In genomic region chr9:129487307-129487657, GRCh38 we compare ENCODE assay signal across 8 cellular contexts.
A peak's percentile ranks its signal among the peaks of the same experiment; 100 is the strongest.
DNase-seq lines count a peak whose midpoint lies in the region; ATAC-seq and TF ChIP-seq lines count a peak whose summit lies in the region.

No MANE protein-coding gene starts in this region.

- H3K4me1 Mint-ChIP-seq in effector memory CD8-positive, alpha-beta T cell (ENCODE audit: low read depth in 2 of 2), result peaks cover 40 to 46% of the 10 kb centered on the region in 2 donors

- DNase-seq in PC-3 (no peak), inferior parietal cortex (ENCODE audit: extremely low spot score) (no peak), sciatic nerve (ENCODE audit: low spot score) (no peak)
- DNase-seq in effector memory CD8-positive, alpha-beta T cell, result no peak

- H3K4me1 ChIP-seq in ACC112 (ENCODE audit: control insufficient read depth, insufficient read depth, low read length, unreplicated experiment) (peaks cover 77% of the 10 kb centered on the region), PC-3 (ENCODE audit: insufficient read depth, low read length) (peaks cover 61% of the 10 kb centered on the region), neutrophil (ENCODE audit: control insufficient read depth in 1 of 2, insufficient read depth in 1 of 2, low read depth in 1 of 2, low read length in 1 of 2) (peaks cover 55 to 56% of the 10 kb centered on the region in 2 experiments)

- no peaks in the 10 kb centered on the region for H3K27me3 Mint-ChIP-seq in effector memory CD8-positive, alpha-beta T cell

- intact Hi-C loops in PC-3 (cut with micrococcal nuclease), result loop anchor here (10.0 kb wide), 1 partner anchor 342 kb away; no protein-coding TSS in a partner anchor
- intact Hi-C loops in sciatic nerve (cut with DNase I), result loop anchor here (5.0 to 10.0 kb wide), 2 partner anchors 310 to 342 kb away; partner anchors contain the start of gene IER5L

- H3K36me3 ChIP-seq in ACC112 (ENCODE audit: insufficient read depth, low read length), result no peaks in the 10 kb centered on the region
- no peaks in the 10 kb centered on the region for H3K36me3 ChIP-seq in PC-3 (ENCODE audit: low read depth, low read length)
- H3K36me3 ChIP-seq in neutrophil, result no peaks in the 10 kb centered on the region

- CTCF ChIA-PET in PC-3 (lab: Charles Lee), result no interaction called here

- H3K9me3 Mint-ChIP-seq in effector memory CD8-positive, alpha-beta T cell, result no peaks in the 10 kb centered on the region

- H3F3A ChIP-seq in PC-3 (ENCODE audit: low read length, unreplicated experiment), result peaks cover 4% of the 10 kb centered on the region

- H3K4me2 ChIP-seq in PC-3 (ENCODE audit: low read length), result no peak overlapping the region

- no peaks in the 10 kb centered on the region for H4K20me1 ChIP-seq in PC-3 (ENCODE audit: low read length)

- BruUV-seq in PC-3 (replicated peaks; lab: Mats Ljungman, UMichigan), result no TSS peak

- H3K4me3 ChIP-seq in ACC112 (ENCODE audit: low read depth, low read length) (no peak overlapping the region; the same call in 1 of the 2 replicates), PC-3 (ENCODE audit: low read length) (no peak overlapping the region), neutrophil (ENCODE audit: low read depth in 1 of 2, low read length in 1 of 2) (peak overlapping the region; percentile 67 to 79)

- no peak for ATAC-seq in PC-3
- ATAC-seq in effector memory CD8-positive, alpha-beta T cell (replicated peaks), result no peak
- no peak for ATAC-seq in HG03196 (IDR thresholded peaks at IDR 0.05; ENCODE audit: unreplicated experiment)
- no peak for ATAC-seq in HG02610 (IDR thresholded peaks at IDR 0.05; ENCODE audit: unreplicated experiment)
- no peak for ATAC-seq in sciatic nerve

- TF ChIP-seq CTCF in PC-3 (conservative IDR thresholded peaks at IDR 0.05; ENCODE audit: low read depth, low read length), result no peak
- TF ChIP-seq CTCF in neutrophil (IDR thresholded peaks at IDR 0.05), result no peak

- H3K79me2 ChIP-seq in ACC112 (ENCODE audit: control insufficient read depth, insufficient read depth, low read length, unreplicated experiment) (peaks cover 29% of the 10 kb centered on the region), PC-3 (ENCODE audit: low read length) (peaks cover 37% of the 10 kb centered on the region)

- H3K9me3 ChIP-seq in PC-3 (ENCODE audit: low read length), result no peaks in the 10 kb centered on the region
- H3K9me3 ChIP-seq in neutrophil, result no peaks in the 10 kb centered on the region

- H3K27ac Mint-ChIP-seq in effector memory CD8-positive, alpha-beta T cell, result peak overlapping the region; percentile 86 to 99

- peaks cover 58% of the 10 kb centered on the region for H3K36me3 Mint-ChIP-seq in effector memory CD8-positive, alpha-beta T cell (ENCODE audit: insufficient read depth)

- H3K27ac ChIP-seq in ACC112 (ENCODE audit: low read depth, low read length) (peak overlapping the region; percentile 99), PC-3 (ENCODE audit: low read length) (peak overlapping the region; percentile 98), neutrophil (peak overlapping the region; percentile 96)

- H3K9me2 ChIP-seq in PC-3 (replicated peaks; ENCODE audit: low read length), result no peaks in the 10 kb centered on the region

- H3K27me3 ChIP-seq in ACC112 (ENCODE audit: insufficient read depth, low read length) (no peaks in the 10 kb centered on the region), PC-3 (ENCODE audit: low read length) (no peaks in the 10 kb centered on the region), neutrophil (peaks cover 23% of the 10 kb centered on the region)

- H3K9ac ChIP-seq in PC-3 (ENCODE audit: low read length), result 0 out of 2 replicates have a peak overlapping the region, but pooled peaks have one; percentile 82

- H3K4me3 Mint-ChIP-seq in effector memory CD8-positive, alpha-beta T cell, result peak overlapping the region; percentile 55 to 72

- POLR2A ChIA-PET in PC-3 (lab: Charles Lee; ENCODE audit: unreplicated experiment), result no interaction called here

- H2AFZ ChIP-seq in ACC112 (ENCODE audit: low read length, unreplicated experiment) (no peak overlapping the region), PC-3 (ENCODE audit: low read length) (no peak overlapping the region)

Comparison
In these comparisons a context has a peak if more than half of its experiments do, and no peak if none do; other contexts are left out.
1. H3K4me3 ChIP-seq: peak in neutrophil (2 of 2); none in ACC112 (single experiment) and PC-3 (single experiment).
2. Peak in every context shown above with its lines, with median percentiles within 50 percentile points of each other: H3K27ac ChIP-seq.